In genomic region chr20:35595901-35596300, GRCh38 we compare ENCODE assay signal across 22 cellular contexts.
"Had no signal": no experiment of that assay in that cellular context is flagged by ENCODE, and none has a peak within 500 bp of the region (broad histone marks: within the 10 kb centered on the region; RNA-seq: fewer than 3 reads in every experiment).

No MANE protein-coding gene starts in this region.

- H3K27ac Mint-ChIP-seq: activated CD8-positive, alpha-beta T cell treated with anti-CD3 and anti-CD28 coated beads for 36 hours; activated naive CD4-positive, alpha-beta T cell treated with anti-CD3 and anti-CD28 coated beads, Interleukin-2, amount 10 ng/mL, durations not matched to agents 7 days and 5 days; activated naive CD8-positive, alpha-beta T cell treated with anti-CD3 and anti-CD28 coated beads for 36 hours; activated T-cell treated with anti-CD3 and anti-CD28 coated beads, Interleukin-2, amount 50 U/mL, for 72 hours; activated T-helper 2 cell treated with anti-CD3 and anti-CD28 coated beads, Interferon-gamma antibody, Interleukin-2, Interleukin-4, amounts not matched to agents 10 μg/mL and 5 μg/mL and 100 μg/mL, durations not matched to agents 14 hours and 24 hours and 36 hours; T-helper 1 cell treated with Interleukin-12 subunit alpha and Interleukin-12 subunit beta and Interleukin-4 antibody, amounts not matched to agents 30 μg/mL and 1 μg/mL, for 36 hours had no signal

- H3K9me3 Mint-ChIP-seq: activated CD8-positive, alpha-beta T cell treated with anti-CD3 and anti-CD28 coated beads for 36 hours; activated naive CD4-positive, alpha-beta T cell treated with anti-CD3 and anti-CD28 coated beads, Interleukin-2, amount 10 ng/mL, durations not matched to agents 7 days and 5 days; activated naive CD8-positive, alpha-beta T cell treated with anti-CD3 and anti-CD28 coated beads for 36 hours; activated T-cell treated with anti-CD3 and anti-CD28 coated beads, Interleukin-2, amount 50 U/mL, for 72 hours; activated T-helper 2 cell treated with anti-CD3 and anti-CD28 coated beads, Interferon-gamma antibody, Interleukin-2, Interleukin-4, amounts not matched to agents 10 μg/mL and 5 μg/mL and 100 μg/mL, durations not matched to agents 14 hours and 24 hours and 36 hours; T-helper 1 cell treated with Interleukin-12 subunit alpha and Interleukin-12 subunit beta and Interleukin-4 antibody, amounts not matched to agents 30 μg/mL and 1 μg/mL, for 36 hours had no signal

- H3K36me3 ChIP-seq: brain microvascular endothelial cell, cardiac muscle cell, SJSA1 had no signal

- H3K27ac ChIP-seq: brain microvascular endothelial cell, cardiac muscle cell, SJSA1 had no signal

- H3K4me3 ChIP-seq: cardiac muscle cell, SJSA1 had no signal

- H3K4me3 Mint-ChIP-seq: activated CD8-positive, alpha-beta T cell treated with anti-CD3 and anti-CD28 coated beads for 36 hours; activated naive CD4-positive, alpha-beta T cell treated with anti-CD3 and anti-CD28 coated beads, Interleukin-2, amount 10 ng/mL, durations not matched to agents 7 days and 5 days; activated naive CD8-positive, alpha-beta T cell treated with anti-CD3 and anti-CD28 coated beads for 36 hours; activated T-cell treated with anti-CD3 and anti-CD28 coated beads, Interleukin-2, amount 50 U/mL, for 72 hours; T-helper 1 cell treated with Interleukin-12 subunit alpha and Interleukin-12 subunit beta and Interleukin-4 antibody, amounts not matched to agents 30 μg/mL and 1 μg/mL, for 36 hours had no signal

- ATAC-seq: activated CD4-positive, CD25-positive, alpha-beta regulatory T cell treated with anti-CD3 and anti-CD28 coated beads, Interleukin-2, amount 50 U/mL, for 24 hours; activated CD8-positive, alpha-beta T cell treated with anti-CD3 and anti-CD28 coated beads for 36 hours; activated T-cell treated with anti-CD3 and anti-CD28 coated beads, Interleukin-2, amount 50 U/mL, for 72 hours; PC-3 had no signal

- H3K4me1 Mint-ChIP-seq: activated naive CD8-positive, alpha-beta T cell treated with anti-CD3 and anti-CD28 coated beads for 36 hours had no signal

- DNase-seq: activated CD4-positive, alpha-beta T cell treated with anti-CD3 and anti-CD28 coated beads for 4 hours; activated CD8-positive, alpha-beta memory T cell treated with anti-CD3 and anti-CD28 coated beads, Interleukin-2, amount 50 U/mL, for 4 hours; activated CD8-positive, alpha-beta T cell treated with anti-CD3 and anti-CD28 coated beads for 36 hours; activated gamma-delta T cell treated with Interleukin-2 at 50 U/mL for 16 hours; activated naive CD4-positive, alpha-beta T cell treated with anti-CD3 and anti-CD28 coated beads, Interleukin-2, amount 10 ng/mL, durations not matched to agents 7 days and 5 days; activated naive CD8-positive, alpha-beta T cell treated with anti-CD3 and anti-CD28 coated beads for 36 hours; activated T-cell treated with anti-CD3 and anti-CD28 coated beads, Interleukin-2, amount 50 U/mL, for 72 hours; brain microvascular endothelial cell; IMR-90; KG1; NCI-H1092 treated with DMSO at 0.1 percent for 48 hours; NCI-H1436 treated with DMSO at 0.1 percent for 48 hours; NCI-H2107; NCI-H226; NCI-H526 treated with DMSO at 0.1 percent for 48 hours; PC-3; SHP77 had no signal

- H3K36me3 Mint-ChIP-seq: activated naive CD4-positive, alpha-beta T cell treated with anti-CD3 and anti-CD28 coated beads, Interleukin-2, amount 10 ng/mL, durations not matched to agents 7 days and 5 days; activated naive CD8-positive, alpha-beta T cell treated with anti-CD3 and anti-CD28 coated beads for 36 hours had no signal

- H3K9me3 ChIP-seq: SJSA1 had no signal
